Comparison of ENCODE assay signal across 23 cellular contexts in the genomic region with DNA sequence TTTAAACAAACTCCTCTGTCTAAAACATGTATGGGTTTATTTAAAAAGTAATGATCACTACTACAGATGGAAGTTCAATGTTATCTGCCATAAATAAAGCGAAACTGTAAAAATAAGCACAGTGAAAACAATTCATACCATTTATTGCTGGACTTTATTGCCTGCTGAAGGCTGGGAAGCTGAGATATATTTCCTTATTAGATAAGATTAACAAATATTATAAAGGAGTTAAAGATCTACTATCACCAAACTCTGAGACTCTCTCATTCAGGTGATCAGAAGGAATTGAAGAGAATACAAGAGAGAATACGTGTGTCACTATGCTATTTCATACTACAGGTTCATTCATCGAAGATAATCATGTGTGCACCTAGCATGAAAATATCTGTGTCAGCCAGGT.
DNase-seq lines count a peak whose midpoint lies in the region; ATAC-seq, FAIRE-seq and TF ChIP-seq lines count a peak whose summit lies in the region.
"Had no signal": no experiment of that assay in that cellular context is flagged by ENCODE, and none has a peak within 500 bp of the region (broad histone marks: within the 10 kb centered on the region; RNA-seq: fewer than 3 reads in every experiment).

No MANE protein-coding gene starts in this region.

- no peaks in the 10 kb centered on the region for H3K27me3 ChIP-seq in small intestine (ENCODE audit: control insufficient read depth in 2 of 2, insufficient read depth in 2 of 2, low read length in 2 of 2)
- H3K27me3 ChIP-seq: BLaER1 treated with 17β-estradiol and CSF1 and Interleukin-3, amounts not matched to agents 10 nM and 100 nM had no signal

- intact Hi-C loops in left colon (cut with DNase I, micrococcal nuclease), result no loop called here

- TF ChIP-seq CTCF in LNCaP clone FGC (IDR thresholded peaks at IDR 0.05; ENCODE audit: control insufficient read depth, extremely low read depth, insufficient read depth), result no peak
- TF ChIP-seq CTCF in GM20000 (IDR thresholded peaks at IDR 0.05; ENCODE audit: extremely low read depth, missing control alignments), result no peak

- DNase-seq in LNCaP clone FGC (ENCODE audit: low read depth) (peak; percentile 55), left colon (no peak), small intestine (peak; percentile 38), C1 segment of cervical spinal cord (lab: John Stamatoyannopoulos, UW) (no peak), GM20000 (ENCODE audit: low spot score) (no peak)
- DNase-seq: AML-193; CD4-positive, alpha-beta memory T cell; CD4-positive, CD25-positive, alpha-beta regulatory T cell; CD8-positive, alpha-beta memory T cell; COR-L47; DMS 273 treated with DMSO at 0.1 percent for 48 hours; DMS153; DMS53; DMS79; DND-41; EL; GDM1 had no signal

- peak; percentile 96 for ATAC-seq in left colon
- ATAC-seq: A549, GM12878 had no signal

- no peak overlapping the region for H3K27ac ChIP-seq in small intestine (ENCODE audit: low read depth in 1 of 2, low read length in 1 of 2)
- H3K27ac ChIP-seq: 22Rv1, A549 had no signal

- H3K4me3 ChIP-seq in LNCaP clone FGC (ENCODE audit: low read depth, low read length), result no peak overlapping the region
- H3K4me3 ChIP-seq in small intestine (ENCODE audit: low read depth in 1 of 2, low read length in 2 of 2), result no peak overlapping the region
- H3K4me3 ChIP-seq: A549; BLaER1 treated with 17β-estradiol and CSF1 and Interleukin-3, amounts not matched to agents 10 nM and 100 nM; GM12878 had no signal

- no peak for FAIRE-seq in small intestine (lab: Jason Lieb, UNC)
- FAIRE-seq: A549, GM12878, GM12892, GM18507 had no signal

- WGBS in small intestine, 3 donors, result 22 to 56% (median 37%) methylated on average over 3 of the region's 3 CpGs

- no peaks in the 10 kb centered on the region for H3K36me3 ChIP-seq in small intestine (ENCODE audit: control insufficient read depth in 2 of 2, insufficient read depth in 2 of 2, low read length in 2 of 2)
- H3K36me3 ChIP-seq: BLaER1 treated with 17β-estradiol and CSF1 and Interleukin-3, amounts not matched to agents 10 nM and 100 nM had no signal

- H3K4me1 ChIP-seq in small intestine (ENCODE audit: control insufficient read depth in 2 of 2, insufficient read depth in 1 of 2, low read depth in 1 of 2, low read length in 1 of 2), result peaks cover 0 to 2% of the 10 kb centered on the region in 2 donors
- H3K4me1 ChIP-seq: A549 had no signal

- no peaks in the 10 kb centered on the region for H3K9me3 ChIP-seq in small intestine (ENCODE audit: control insufficient read depth, low read depth)
- H3K9me3 ChIP-seq: A549; BLaER1 treated with 17β-estradiol and CSF1 and Interleukin-3, amounts not matched to agents 10 nM and 100 nM had no signal

Comparison
In these comparisons a context has a peak if more than half of its experiments do, and no peak if none do; other contexts are left out.
1. DNase-seq: peak in LNCaP clone FGC (single experiment) and small intestine (single experiment); none in left colon (0 of 2), C1 segment of cervical spinal cord (0 of 14) and GM20000 (single experiment).